8 cellular contexts compared by ENCODE assay signal in the genomic region with DNA sequence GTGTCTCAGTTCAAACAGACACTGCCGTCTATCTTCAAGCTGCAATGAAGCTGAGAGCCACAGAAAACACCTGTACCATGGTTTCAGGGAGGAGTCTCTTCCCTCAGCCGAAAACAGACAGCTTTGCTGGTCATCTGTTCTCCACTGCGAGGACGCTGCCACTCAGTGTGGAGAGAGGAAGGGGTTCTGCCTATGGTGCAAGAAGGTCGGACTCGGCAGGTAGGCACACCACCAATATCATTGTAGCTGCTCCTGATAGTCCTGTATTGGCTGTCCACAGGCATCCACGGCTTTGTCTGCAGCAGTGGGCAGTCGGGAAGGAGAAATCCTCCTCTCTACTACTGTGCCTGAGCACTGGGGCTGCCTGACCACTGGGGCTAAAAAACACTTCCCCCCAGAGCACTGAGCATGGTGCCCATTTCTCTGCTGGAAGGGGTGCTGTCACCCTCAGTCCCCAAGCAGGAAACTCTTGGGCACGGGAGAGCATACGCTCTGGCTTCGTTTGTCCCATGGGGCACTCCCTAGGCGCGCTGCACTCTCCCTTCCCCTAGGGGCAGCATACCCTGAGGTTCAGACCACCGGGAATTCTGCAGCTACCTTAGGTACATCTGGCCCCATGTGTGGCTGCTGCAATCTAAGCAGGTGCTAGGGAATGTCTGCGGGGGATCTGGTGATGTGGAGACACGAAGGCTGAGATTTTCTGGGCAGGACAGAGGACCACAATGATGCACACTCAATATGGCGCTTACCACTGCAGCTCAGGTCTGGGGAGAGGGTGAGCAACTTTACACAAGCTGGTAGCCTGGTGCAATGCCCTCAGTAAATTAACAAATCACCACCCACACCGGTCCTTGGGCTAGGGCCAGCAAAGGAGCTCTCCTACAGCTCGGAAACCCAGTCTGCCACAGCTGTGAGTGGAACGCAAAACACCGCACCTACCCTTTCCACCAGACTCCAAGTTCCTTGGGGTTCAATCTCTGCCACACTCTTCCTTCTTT.
DNase-seq lines count a peak whose midpoint lies in the region; ATAC-seq and TF ChIP-seq lines count a peak whose summit lies in the region.

No MANE protein-coding gene starts in this region.

- H3K4me1 Mint-ChIP-seq in MCF 10A (ENCODE audit: insufficient read depth, unreplicated experiment): no peaks in the 10 kb centered on the region

- H3K4me3 ChIP-seq in OCI-LY3 (ENCODE audit: low read length): peak overlapping the region; percentile 95
- H3K4me3 ChIP-seq in smooth muscle cell: peak overlapping the region; percentile 43

- H3K27ac Mint-ChIP-seq in MCF 10A (ENCODE audit: low read depth, unreplicated experiment): no peak overlapping the region

- H3K27ac ChIP-seq in OCI-LY3 (ENCODE audit: low read length) (no peak overlapping the region), smooth muscle cell (ENCODE audit: low read depth) (no peak overlapping the region)

- H3F3A ChIP-seq in smooth muscle cell (ENCODE audit: low read depth): no peaks in the 10 kb centered on the region

- H3K9me3 ChIP-seq in OCI-LY3 (ENCODE audit: insufficient read depth, low read length) (no peaks in the 10 kb centered on the region), smooth muscle cell (replicated peaks; ENCODE audit: low read depth) (no peaks in the 10 kb centered on the region)

- peak overlapping the region; percentile 99 for H2AFZ ChIP-seq in OCI-LY3 (ENCODE audit: low read depth, low read length)
- H2AFZ ChIP-seq in smooth muscle cell (ENCODE audit: low read depth): peak overlapping the region; percentile 83

- CTCF ChIA-PET in MCF 10A (lab: Yijun Ruan, JAX): interaction anchor here (0.6 to 1.8 kb wide), 11 partner anchors 15 to 1347 kb away, joined by 3 to 8 read pairs (median 3); no protein-coding TSS in a partner anchor

- H3K36me3 ChIP-seq in OCI-LY3 (replicated peaks; ENCODE audit: low read depth, low read length) (no peaks in the 10 kb centered on the region), smooth muscle cell (ENCODE audit: low read depth) (no peaks in the 10 kb centered on the region)

- H3K27me3 ChIP-seq in OCI-LY3 (ENCODE audit: low read depth, low read length) (no peaks in the 10 kb centered on the region), smooth muscle cell (ENCODE audit: low read depth) (no peaks in the 10 kb centered on the region)

- DNase-seq in T47D (ENCODE audit: low read depth in 1 of 2, low spot score in 1 of 2): peak; percentile 23 to 89
- no peak for DNase-seq in MCF 10A (ENCODE audit: unreplicated experiment)
- no peak for DNase-seq in smooth muscle cell (lab: John Stamatoyannopoulos, UW; ENCODE audit: unreplicated experiment)
- no peak for DNase-seq in HCEC 1CT

- H3K9me3 Mint-ChIP-seq in MCF 10A (ENCODE audit: unreplicated experiment): peaks cover 7% of the 10 kb centered on the region

- POLR2A ChIA-PET in MCF 10A (lab: Yijun Ruan, JAX): no interaction called here

- no TSS peak for BruUV-seq in MCF 10A (replicated peaks; lab: Mats Ljungman, UMichigan)

- peak overlapping the region; percentile 93 for H3K4me2 ChIP-seq in OCI-LY3 (ENCODE audit: low read length)
- H3K4me2 ChIP-seq in smooth muscle cell: peak overlapping the region; percentile 71

- no peaks in the 10 kb centered on the region for H3K27me3 Mint-ChIP-seq in MCF 10A (ENCODE audit: insufficient read depth, unreplicated experiment)

- intact Hi-C loops in MCF 10A (cut with micrococcal nuclease): no loop called here

- H4K20me1 ChIP-seq in OCI-LY3 (ENCODE audit: insufficient read depth, low read length) (no peaks in the 10 kb centered on the region), smooth muscle cell (ENCODE audit: low read depth) (no peaks in the 10 kb centered on the region)

- H3K4me3 Mint-ChIP-seq in MCF 10A (ENCODE audit: unreplicated experiment): no peak overlapping the region

- TF ChIP-seq CTCF in MCF 10A (IDR thresholded peaks at IDR 0.05; ENCODE audit: unreplicated experiment): no peak
- TF ChIP-seq CTCF in OCI-LY3 (IDR thresholded peaks at IDR 0.05; ENCODE audit: low read depth, low read length): peak; percentile 43
- no peak for TF ChIP-seq CTCF in smooth muscle cell (IDR thresholded peaks at IDR 0.05; ENCODE audit: borderline replicate concordance, insufficient read depth, poor library complexity, severe bottlenecking)

- in situ Hi-C loops in T47D (cut with HindIII; ENCODE audit: low pct_unique_long_range_greater_than_20kb, low sequenced_read_pairs): no loop called here

- ATAC-seq in HG02840 (IDR thresholded peaks at IDR 0.05; ENCODE audit: low FRiP score, unreplicated experiment) (peak; percentile 11), esophagus mucosa (peak; percentile 56), HG03457 (IDR thresholded peaks at IDR 0.05; ENCODE audit: unreplicated experiment) (no peak)

- H3K4me1 ChIP-seq in OCI-LY3 (ENCODE audit: low read length): peaks cover 2% of the 10 kb centered on the region; the same call in 1 of the 2 replicates
- H3K4me1 ChIP-seq in smooth muscle cell (ENCODE audit: low read depth): no peaks in the 10 kb centered on the region

- WGBS in smooth muscle cell (ENCODE audit: low lambda C conversion rate): 56% methylated on average over 21 of the region's 21 CpGs

- H3K36me3 Mint-ChIP-seq in MCF 10A (ENCODE audit: insufficient read depth, unreplicated experiment): no peaks in the 10 kb centered on the region

- peak overlapping the region; percentile 51; the same call in 1 of the 2 replicates for H3K9ac ChIP-seq in OCI-LY3 (ENCODE audit: low read length)
- no peak overlapping the region for H3K9ac ChIP-seq in smooth muscle cell (ENCODE audit: low read depth)

- no peaks in the 10 kb centered on the region for H3K79me2 ChIP-seq in OCI-LY3 (ENCODE audit: low read length)
- H3K79me2 ChIP-seq in smooth muscle cell (ENCODE audit: low read depth): no peaks in the 10 kb centered on the region

Comparison
In these comparisons a context has a peak if more than half of its experiments do, and no peak if none do; other contexts are left out.
1. DNase-seq: peak in T47D (2 of 2); none in MCF 10A (single experiment), smooth muscle cell (single experiment) and HCEC 1CT (single experiment).